ENCODE assay signal across 3 cellular contexts in genomic region chr2:83106853-83107252, GRCh38.
TF ChIP-seq lines count a peak whose summit lies in the region.

No MANE protein-coding gene starts in this region.

TF ChIP-seq in A549, 52 proteins besides CTCF, POLR2A, EP300 and RAD21:
- no peak for TF ChIP-seq SREBF2 (IDR thresholded peaks at IDR 0.05)
- peak; percentile 92 for TF ChIP-seq MAFK (IDR thresholded peaks at IDR 0.05; ENCODE audit: partially characterized antibody)

TF ChIP-seq in IMR-90, 13 proteins besides CTCF, POLR2A, EP300 and RAD21:
- TF ChIP-seq, protein P1, sequence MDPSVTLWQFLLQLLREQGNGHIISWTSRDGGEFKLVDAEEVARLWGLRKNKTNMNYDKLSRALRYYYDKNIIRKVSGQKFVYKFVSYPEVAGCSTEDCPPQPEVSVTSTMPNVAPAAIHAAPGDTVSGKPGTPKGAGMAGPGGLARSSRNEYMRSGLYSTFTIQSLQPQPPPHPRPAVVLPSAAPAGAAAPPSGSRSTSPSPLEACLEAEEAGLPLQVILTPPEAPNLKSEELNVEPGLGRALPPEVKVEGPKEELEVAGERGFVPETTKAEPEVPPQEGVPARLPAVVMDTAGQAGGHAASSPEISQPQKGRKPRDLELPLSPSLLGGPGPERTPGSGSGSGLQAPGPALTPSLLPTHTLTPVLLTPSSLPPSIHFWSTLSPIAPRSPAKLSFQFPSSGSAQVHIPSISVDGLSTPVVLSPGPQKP (IDR thresholded peaks at IDR 0.05; ENCODE audit: borderline replicate concordance, low read depth, low read length), result no peak
- peak; percentile 95 for TF ChIP-seq MAFK (IDR thresholded peaks at IDR 0.05; ENCODE audit: low read depth, low read length)
- TF ChIP-seq MXI1 (IDR thresholded peaks at IDR 0.05; ENCODE audit: borderline replicate concordance, low read depth, low read length), result no peak

TF ChIP-seq in H1, 55 proteins besides CTCF, POLR2A, EP300 and RAD21:
- TF ChIP-seq KDM4A (IDR thresholded peaks at IDR 0.05; ENCODE audit: low read depth, low read length, severe bottlenecking) (no peak), MAFK (IDR thresholded peaks at IDR 0.05; ENCODE audit: low read depth, low read length) (peak; percentile 67; the same call in 1 of the 2 replicates)
